ENCODE assay signal across 13 cellular contexts in genomic region chr12:120132863-120133385, GRCh38. TPM values are rescaled to one million over a fixed set of nuclear protein-coding genes. Genes with fewer than 3 reads are reported as not detected.
DNase-seq lines count a peak whose midpoint lies in the region; ATAC-seq and TF ChIP-seq lines count a peak whose summit lies in the region.
"Had no signal": no experiment of that assay in that cellular context is flagged by ENCODE, and none has a peak within 500 bp of the region (broad histone marks: within the 10 kb centered on the region; RNA-seq: fewer than 3 reads in every experiment).

No MANE protein-coding gene starts in this region.

- no peak overlapping the region for H3K4me3 ChIP-seq in GM23338
- H3K4me3 ChIP-seq in naive thymus-derived CD4-positive, alpha-beta T cell (ENCODE audit: low read length): no peak overlapping the region
- H3K4me3 ChIP-seq: A549, vagina had no signal

- H3K27me3 Mint-ChIP-seq in activated CD4-positive, alpha-beta T cell treated with anti-CD3 and anti-CD28 coated beads for 36 hours: no peaks in the 10 kb centered on the region
- H3K27me3 Mint-ChIP-seq in GM23338 (ENCODE audit: insufficient read depth, low read depth, poor library complexity) (peaks cover 8% of the 10 kb centered on the region), osteocyte (ENCODE audit: unreplicated experiment) (no peaks in the 10 kb centered on the region)
- no peaks in the 10 kb centered on the region for H3K27me3 Mint-ChIP-seq in naive thymus-derived CD4-positive, alpha-beta T cell
- H3K27me3 Mint-ChIP-seq: activated naive CD4-positive, alpha-beta T cell treated with anti-CD3 and anti-CD28 coated beads, Interleukin-2, amount 50 U/mL, for 24 hours had no signal

- H3F3A ChIP-seq in GM23338 (replicated peaks; ENCODE audit: low read depth): 0 out of 2 replicates have a peak, but pooled peaks cover 5% of the 10 kb centered on the region

- ATAC-seq in activated CD4-positive, alpha-beta T cell treated with anti-CD3 and anti-CD28 coated beads for 36 hours: no peak
- no peak for ATAC-seq in GM23338
- ATAC-seq in HG03460 (IDR thresholded peaks at IDR 0.05; ENCODE audit: unreplicated experiment): peak; percentile 94
- peak; percentile 29 for ATAC-seq in naive thymus-derived CD4-positive, alpha-beta T cell
- ATAC-seq: A549 had no signal

- H2AFZ ChIP-seq in GM23338: no peak overlapping the region

- peak overlapping the region; percentile 25 for H3K27ac Mint-ChIP-seq in activated CD4-positive, alpha-beta T cell treated with anti-CD3 and anti-CD28 coated beads for 36 hours
- H3K27ac Mint-ChIP-seq in GM23338: 0 out of 2 replicates have a peak overlapping the region, but pooled peaks have one; percentile 15
- peak overlapping the region in 1 of 9 donors; percentile 41 for H3K27ac Mint-ChIP-seq in naive thymus-derived CD4-positive, alpha-beta T cell
- H3K27ac Mint-ChIP-seq in osteocyte (ENCODE audit: unreplicated experiment): no peak overlapping the region
- H3K27ac Mint-ChIP-seq: activated naive CD4-positive, alpha-beta T cell treated with anti-CD3 and anti-CD28 coated beads, Interleukin-2, amount 50 U/mL, for 24 hours; T-helper 1 cell treated with Interleukin-12 subunit alpha and Interleukin-12 subunit beta and Interleukin-4 antibody, amounts not matched to agents 30 μg/mL and 1 μg/mL, for 36 hours had no signal

- peaks cover 82% of the 10 kb centered on the region for H3K36me3 ChIP-seq in GM23338 (ENCODE audit: insufficient read depth)
- peaks cover 27 to 100% (median 35%) of the 10 kb centered on the region in 3 experiments for H3K36me3 ChIP-seq in naive thymus-derived CD4-positive, alpha-beta T cell (ENCODE audit: control insufficient read depth in 2 of 3, insufficient read depth in 3 of 3, low read length in 3 of 3)

- H3K79me2 ChIP-seq in GM23338 (replicated peaks; ENCODE audit: insufficient read depth): no peaks in the 10 kb centered on the region

- H4K20me1 ChIP-seq in GM23338 (replicated peaks; ENCODE audit: insufficient read depth): peaks cover 4% of the 10 kb centered on the region

- H3K9me3 Mint-ChIP-seq in activated CD4-positive, alpha-beta T cell treated with anti-CD3 and anti-CD28 coated beads for 36 hours (ENCODE audit: low read depth): no peaks in the 10 kb centered on the region
- H3K9me3 Mint-ChIP-seq in GM23338 (no peaks in the 10 kb centered on the region), osteocyte (ENCODE audit: unreplicated experiment) (no peaks in the 10 kb centered on the region)
- no peaks in the 10 kb centered on the region for H3K9me3 Mint-ChIP-seq in naive thymus-derived CD4-positive, alpha-beta T cell
- H3K9me3 Mint-ChIP-seq: activated naive CD4-positive, alpha-beta T cell treated with anti-CD3 and anti-CD28 coated beads, Interleukin-2, amount 50 U/mL, for 24 hours; T-helper 1 cell treated with Interleukin-12 subunit alpha and Interleukin-12 subunit beta and Interleukin-4 antibody, amounts not matched to agents 30 μg/mL and 1 μg/mL, for 36 hours had no signal

- intact Hi-C loops in activated CD4-positive, alpha-beta T cell treated with anti-CD3 and anti-CD28 coated beads for 36 hours (cut with DNase I, micrococcal nuclease): loop anchor here in 1 of 2 experiments (5.0 kb wide), 1 partner anchor 34 kb away; no protein-coding TSS in a partner anchor
- intact Hi-C loops in naive thymus-derived CD4-positive, alpha-beta T cell (cut with micrococcal nuclease): no loop called here

- no peaks in the 10 kb centered on the region for H3K9me2 ChIP-seq in GM23338 (ENCODE audit: insufficient read depth)

- CTCF ChIA-PET in activated CD4-positive, alpha-beta T cell treated with anti-CD3 and anti-CD28 coated beads for 36 hours (lab: Charles Lee): interaction anchor here (0.6 kb wide), 2 partner anchors 33 to 286 kb away, joined by 3 read pairs; no protein-coding TSS in a partner anchor
- CTCF ChIA-PET in naive thymus-derived CD4-positive, alpha-beta T cell (lab: Charles Lee): no interaction called here

- POLR2A ChIA-PET in activated CD4-positive, alpha-beta T cell treated with anti-CD3 and anti-CD28 coated beads for 36 hours (lab: Charles Lee): no interaction called here
- POLR2A ChIA-PET in naive thymus-derived CD4-positive, alpha-beta T cell (lab: Charles Lee): no interaction called here

- peaks cover 6% of the 10 kb centered on the region for H3K4me1 Mint-ChIP-seq in activated CD4-positive, alpha-beta T cell treated with anti-CD3 and anti-CD28 coated beads for 36 hours
- no peaks in the 10 kb centered on the region; the same call in 2 of the 3 replicates for H3K4me1 Mint-ChIP-seq in GM23338
- no peaks in the 10 kb centered on the region for H3K4me1 Mint-ChIP-seq in naive thymus-derived CD4-positive, alpha-beta T cell
- H3K4me1 Mint-ChIP-seq in osteocyte (ENCODE audit: unreplicated experiment): no peaks in the 10 kb centered on the region
- H3K4me1 Mint-ChIP-seq: activated naive CD4-positive, alpha-beta T cell treated with anti-CD3 and anti-CD28 coated beads, Interleukin-2, amount 50 U/mL, for 24 hours had no signal

- H3K4me1 ChIP-seq in GM23338 (ENCODE audit: insufficient read depth): 0 out of 2 replicates have a peak, but pooled peaks cover under 1% of the 10 kb centered on the region
- H3K4me1 ChIP-seq in naive thymus-derived CD4-positive, alpha-beta T cell (ENCODE audit: control insufficient read depth in 2 of 2, insufficient read depth in 2 of 2, low read length in 2 of 2): no peaks in the 10 kb centered on the region
- H3K4me1 ChIP-seq: A549, vagina had no signal

- no peaks in the 10 kb centered on the region for H3K27me3 ChIP-seq in GM23338 (ENCODE audit: insufficient read depth)
- no peaks in the 10 kb centered on the region for H3K27me3 ChIP-seq in naive thymus-derived CD4-positive, alpha-beta T cell (ENCODE audit: control insufficient read depth in 2 of 2, insufficient read depth in 2 of 2, low read length in 2 of 2)
- H3K27me3 ChIP-seq: vagina had no signal

- H3K4me3 Mint-ChIP-seq in activated CD4-positive, alpha-beta T cell treated with anti-CD3 and anti-CD28 coated beads for 36 hours: no peak overlapping the region
- H3K4me3 Mint-ChIP-seq in GM23338 (no peak overlapping the region), osteocyte (ENCODE audit: unreplicated experiment) (no peak overlapping the region)
- no peak overlapping the region for H3K4me3 Mint-ChIP-seq in naive thymus-derived CD4-positive, alpha-beta T cell
- H3K4me3 Mint-ChIP-seq: activated naive CD4-positive, alpha-beta T cell treated with anti-CD3 and anti-CD28 coated beads, Interleukin-2, amount 50 U/mL, for 24 hours; T-helper 1 cell treated with Interleukin-12 subunit alpha and Interleukin-12 subunit beta and Interleukin-4 antibody, amounts not matched to agents 30 μg/mL and 1 μg/mL, for 36 hours had no signal

- no peak overlapping the region for H3K4me2 ChIP-seq in GM23338
- H3K4me2 ChIP-seq: A549 had no signal

- no peaks in the 10 kb centered on the region for H3K9me3 ChIP-seq in naive thymus-derived CD4-positive, alpha-beta T cell (ENCODE audit: control insufficient read depth in 2 of 3, low read length in 3 of 3)
- H3K9me3 ChIP-seq: A549, vagina had no signal

- no peak for DNase-seq in activated CD4-positive, alpha-beta T cell treated with anti-CD3 and anti-CD28 coated beads for 36 hours
- no peak for DNase-seq in activated CD4-positive, alpha-beta T cell treated with anti-CD3 and anti-CD28 coated beads, Interleukin-2, amount 50 U/mL, for 4 hours
- DNase-seq in GM23338 (ENCODE audit: low spot score): no peak
- no peak for DNase-seq in naive thymus-derived CD4-positive, alpha-beta T cell
- no peak for DNase-seq in stimulated activated CD4-positive, alpha-beta T cell treated with anti-CD3 and anti-CD28 coated beads, Interleukin-15, amount 100 ng/mL, for 24 hours
- DNase-seq in osteocyte (ENCODE audit: extremely low spot score, unreplicated experiment): no peak
- DNase-seq in A172 (ENCODE audit: low spot score): no peak
- DNase-seq: mesenchymal stem cell had no signal

- H3K36me3 Mint-ChIP-seq in activated CD4-positive, alpha-beta T cell treated with anti-CD3 and anti-CD28 coated beads for 36 hours (ENCODE audit: low read depth): peaks cover 69% of the 10 kb centered on the region
- H3K36me3 Mint-ChIP-seq in GM23338 (ENCODE audit: low read depth) (peaks cover 98% of the 10 kb centered on the region), osteocyte (ENCODE audit: unreplicated experiment) (peaks cover 39% of the 10 kb centered on the region)
- H3K36me3 Mint-ChIP-seq in naive thymus-derived CD4-positive, alpha-beta T cell: peaks cover 9 to 43% (median 18%) of the 10 kb centered on the region in 5 donors

- no peak overlapping the region for H3K27ac ChIP-seq in GM23338 (ENCODE audit: low read depth)
- no peak overlapping the region for H3K27ac ChIP-seq in naive thymus-derived CD4-positive, alpha-beta T cell (ENCODE audit: low read depth, low read length)
- H3K27ac ChIP-seq: A549, vagina had no signal

- TF ChIP-seq CTCF in GM23338 (conservative IDR thresholded peaks at IDR 0.05; ENCODE audit: low read depth in 2 of 2): no peak
- TF ChIP-seq CTCF in osteocyte (IDR thresholded peaks at IDR 0.05): no peak

TF ChIP-seq in GM23338, 12 proteins besides CTCF, POLR2A, EP300 and RAD21:
- no peak for TF ChIP-seq ZNF331 (CRISPR knock-in tag; IDR thresholded peaks at IDR 0.05; ENCODE audit: low read depth)
- no peak for TF ChIP-seq ETS1 (IDR thresholded peaks at IDR 0.05)
- no peak for TF ChIP-seq JUNB (IDR thresholded peaks at IDR 0.05; ENCODE audit: unreplicated experiment)

RNA-seq across cellular contexts. Expression of gene RAB35, which starts 16.4 kb away (rescaled TPM):
- 10 to 100 TPM; 58.4 to 63.2 TPM for total RNA-seq in activated CD4-positive, alpha-beta T cell treated with anti-CD3 and anti-CD28 coated beads for 36 hours
- 15.9 and 16.9 TPM in 2 replicates for total RNA-seq in GM23338 (2014; rRNA removed; shearing (Covaris generic))
- 9.9 and 12.6 TPM in 2 replicates for polyA plus RNA-seq in GM23338 (2016; fragmentation: Nextera tagmentation; extraction: Ambion mirVana)
- total RNA-seq in naive thymus-derived CD4-positive, alpha-beta T cell: 10 to 100 TPM; 45.8 to 77.3 (median 59.3) TPM
- polyA plus RNA-seq in naive thymus-derived CD4-positive, alpha-beta T cell: 10 to 100 TPM; 14.5 to 21.0 TPM
- total RNA-seq in osteocyte: 47.1 and 55.7 TPM in 2 replicates
- 30.0 and 35.5 TPM in 2 replicates for total RNA-seq in A172 (2014; rRNA removed; shearing (Covaris generic))

Comparison
In these comparisons a context has a peak if more than half of its experiments do, and no peak if none do; other contexts are left out.
1. ATAC-seq: peak in HG03460 (single experiment) and naive thymus-derived CD4-positive, alpha-beta T cell (single experiment); none in activated CD4-positive, alpha-beta T cell treated with anti-CD3 and anti-CD28 coated beads for 36 hours (single experiment) and GM23338 (single experiment).